ENCODE assay signal across 33 cellular contexts in the genomic region with DNA sequence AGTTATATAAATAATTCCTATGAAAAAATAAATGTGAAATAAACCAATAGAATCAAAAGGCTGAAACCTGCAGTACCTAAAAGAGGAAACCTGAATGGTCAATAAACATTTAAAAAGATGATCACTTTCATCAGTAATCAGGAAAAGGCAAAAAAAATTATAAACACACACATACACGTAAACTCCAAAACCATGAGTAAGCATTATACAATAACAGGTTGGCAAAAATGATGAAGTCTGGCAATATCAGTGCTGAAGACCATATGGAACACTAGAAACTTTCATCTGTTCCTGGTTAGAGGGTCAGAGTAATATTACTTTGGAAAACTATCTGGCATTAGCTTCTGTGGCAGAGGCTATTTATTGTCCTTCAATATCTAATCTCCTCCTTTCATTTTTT. TPM values are rescaled to one million over a fixed set of nuclear protein-coding genes. Genes with fewer than 3 reads are reported as not detected.
"Had no signal": no experiment of that assay in that cellular context is flagged by ENCODE, and none has a peak within 500 bp of the region (broad histone marks: within the 10 kb centered on the region; RNA-seq: fewer than 3 reads in every experiment).

No MANE protein-coding gene starts in this region.

- H3K79me2 ChIP-seq: parathyroid adenoma had no signal

- ATAC-seq: naive thymus-derived CD8-positive, alpha-beta T cell; natural killer cell treated with Interleukin-12 subunit alpha and Interleukin-12 subunit beta and Interleukin-15 and Interleukin-18, amount 100 ng/mL, for 72 hours; psoas muscle; right cardiac atrium; sciatic nerve; stimulated activated memory B cell treated with anti-CD40 and anti-IgM and Interleukin-4, amounts not matched to agents 10 μg/mL and 1 μg/mL and 100 μg/mL, for 72 hours; stimulated activated naive CD8-positive, alpha-beta T cell treated with anti-CD3 and anti-CD28 coated beads, Interleukin-15, amount 100 ng/mL, for 72 hours; stimulated activated naive CD8-positive, alpha-beta T cell treated with anti-CD3 and anti-CD28 coated beads, Interleukin-15, Interleukin-2, amounts not matched to agents 100 U/mL and 50 U/mL, for 24 hours; upper lobe of right lung had no signal

- H3K9me3 ChIP-seq: neutrophil, ovary, psoas muscle, spleen, suprapubic skin, testis, tibial artery, transverse colon, upper lobe of right lung, uterus had no signal

- H2AFZ ChIP-seq: parathyroid adenoma had no signal

- DNase-seq: naive thymus-derived CD8-positive, alpha-beta T cell; nephron progenitor cell; nucleus accumbens; ovary; posterior cingulate gyrus; psoas muscle; right cardiac atrium; spleen; stimulated activated CD4-positive, alpha-beta T cell treated with anti-CD3 and anti-CD28 coated beads, Interleukin-12 subunit alpha, Interleukin-12 subunit beta, amount 100 ng/mL, for 4 hours; stimulated activated CD4-positive, alpha-beta T cell treated with anti-CD3 and anti-CD28 coated beads, Interleukin-1b, Interleukin-23, amount 100 ng/mL, for 48 hours; stimulated activated CD4-positive, alpha-beta T cell treated with anti-CD3 and anti-CD28 coated beads, Interleukin-4, amount 100 ng/mL, for 1 hour; stimulated activated CD4-positive, alpha-beta T cell treated with anti-CD3 and anti-CD28 coated beads, Interleukin-4, amount 100 ng/mL, for 4 hours; stimulated activated CD8-positive, alpha-beta memory T cell treated with anti-CD3 and anti-CD28 coated beads, Interleukin-4, amount 100 ng/mL, for 48 hours; stimulated activated naive CD4-positive, alpha-beta T cell; stimulated activated naive CD8-positive, alpha-beta T cell treated with anti-CD3 and anti-CD28 coated beads, Interleukin-15, amount 100 ng/mL, for 72 hours; stimulated activated naive CD8-positive, alpha-beta T cell treated with anti-CD3 and anti-CD28 coated beads, Interleukin-15, Interleukin-2, amounts not matched to agents 100 U/mL and 50 U/mL, for 24 hours; substantia nigra; testis; tibial artery; transverse colon; upper lobe of right lung; uterus had no signal

- H3K36me3 ChIP-seq: neutrophil, ovary, spleen, suprapubic skin, tibial artery, transverse colon, upper lobe of right lung, uterus had no signal

- H3K27me3 ChIP-seq: neutrophil, ovary, spleen, suprapubic skin, testis, tibial artery, transverse colon, upper lobe of right lung, uterus had no signal

- H3K27ac ChIP-seq: neutrophil, ovary, parathyroid adenoma, psoas muscle, skin epidermis, spleen, suprapubic skin, testis, tibial artery, transverse colon, upper lobe of right lung, uterus had no signal

- H3K4me1 ChIP-seq: parathyroid adenoma, psoas muscle, spleen, suprapubic skin, testis, tibial artery, transverse colon, upper lobe of right lung, uterus had no signal

- H3K4me3 ChIP-seq: ovary, psoas muscle, skin epidermis, smooth muscle cell, spleen, suprapubic skin, testis, tibial artery, transverse colon, upper lobe of right lung, uterus had no signal

- H3K9ac ChIP-seq: parathyroid adenoma had no signal

- H3K4me2 ChIP-seq: smooth muscle cell had no signal

RNA-seq across cellular contexts. Expression of a gene that starts 38.5 kb away (rescaled TPM):
- total RNA-seq: naive thymus-derived CD8-positive, alpha-beta T cell; natural killer cell treated with Interleukin-12 subunit alpha and Interleukin-12 subunit beta and Interleukin-15 and Interleukin-18, amount 100 ng/mL, for 72 hours; omental fat pad; ovary; psoas muscle; renal cortical epithelial cell; right cardiac atrium; sciatic nerve; smooth muscle cell; spleen; suprapubic skin; transverse colon; upper lobe of right lung; urinary bladder had no signal
- polyA plus RNA-seq: naive thymus-derived CD8-positive, alpha-beta T cell; ovary; psoas muscle; right cardiac atrium; spleen; urinary bladder had no signal
